In the genomic region with DNA sequence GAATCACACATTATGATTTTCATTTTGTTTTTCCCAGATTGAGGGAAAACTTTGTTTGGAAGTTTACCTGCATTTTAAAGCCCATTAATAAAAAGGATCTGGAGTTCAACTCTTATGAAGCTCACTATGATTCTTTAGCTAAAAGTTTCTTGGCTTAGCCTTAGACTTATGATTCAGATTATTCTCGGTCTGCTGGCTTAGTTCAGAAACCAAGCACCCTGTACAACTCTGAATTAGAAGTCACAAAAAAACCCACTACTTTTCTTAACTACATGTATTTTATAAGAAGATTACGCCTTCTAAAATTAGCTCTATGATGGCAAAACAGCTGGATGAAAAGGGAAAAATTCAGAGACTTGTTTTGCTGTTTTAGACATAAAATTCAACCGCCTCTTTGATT, we compare ENCODE assay signal across 18 cellular contexts. TPM values are rescaled to one million over a fixed set of nuclear protein-coding genes. Genes with fewer than 3 reads are reported as not detected.
A peak's percentile ranks its signal among the peaks of the same experiment; 100 is the strongest.
DNase-seq lines count a peak whose midpoint lies in the region; ATAC-seq and TF ChIP-seq lines count a peak whose summit lies in the region.
"Had no signal": no experiment of that assay in that cellular context is flagged by ENCODE, and none has a peak within 500 bp of the region (broad histone marks: within the 10 kb centered on the region; RNA-seq: fewer than 3 reads in every experiment).

No MANE protein-coding gene starts in this region.

- POLR2A ChIA-PET in CD4-positive, alpha-beta T cell (lab: Charles Lee) = interaction anchor here (0.6 to 4.2 kb wide), 7 partner anchors 9 to 604 kb away, joined by 3 to 31 read pairs (median 4); a partner anchor contains a TSS
- POLR2A ChIA-PET in activated naive CD8-positive, alpha-beta T cell treated with anti-CD3 and anti-CD28 coated beads, Interleukin-2, amount 10 ng/mL, durations not matched to agents 7 days and 5 days (lab: Charles Lee) = interaction anchor here (0.7 to 5.0 kb wide), 5 partner anchors 11 to 163 kb away, joined by 4 to 59 read pairs (median 7); a partner anchor contains a TSS

- peaks cover 37% of the 10 kb centered on the region for H3K4me1 Mint-ChIP-seq in CD4-positive, alpha-beta T cell (ENCODE audit: low read depth)
- H3K4me1 Mint-ChIP-seq in IgD-negative memory B cell = peaks cover 32 to 39% (median 37%) of the 10 kb centered on the region in 3 donors
- H3K4me1 Mint-ChIP-seq in activated naive CD8-positive, alpha-beta T cell treated with anti-CD3 and anti-CD28 coated beads, Interleukin-2, amount 10 ng/mL, durations not matched to agents 7 days and 5 days = peaks cover 19% of the 10 kb centered on the region
- H3K4me1 Mint-ChIP-seq in natural killer cell treated with Interleukin-12 subunit alpha and Interleukin-12 subunit beta and Interleukin-15 and Interleukin-18, amount 100 ng/mL, for 72 hours (ENCODE audit: low read depth in 2 of 2) = peaks cover 38 to 41% of the 10 kb centered on the region in 2 donors
- H3K4me1 Mint-ChIP-seq: neural crest cell had no signal

- intact Hi-C loops in CD4-positive, alpha-beta T cell (cut with DNase I, micrococcal nuclease) = no loop called here

- H3K27me3 Mint-ChIP-seq in CD4-positive, alpha-beta T cell = no peaks in the 10 kb centered on the region
- H3K27me3 Mint-ChIP-seq in IgD-negative memory B cell = no peaks in the 10 kb centered on the region
- no peaks in the 10 kb centered on the region for H3K27me3 Mint-ChIP-seq in activated naive CD8-positive, alpha-beta T cell treated with anti-CD3 and anti-CD28 coated beads, Interleukin-2, amount 10 ng/mL, durations not matched to agents 7 days and 5 days
- H3K27me3 Mint-ChIP-seq in natural killer cell treated with Interleukin-12 subunit alpha and Interleukin-12 subunit beta and Interleukin-15 and Interleukin-18, amount 100 ng/mL, for 72 hours = no peaks in the 10 kb centered on the region
- H3K27me3 Mint-ChIP-seq: activated CD4-positive, alpha-beta memory T cell treated with anti-CD3 and anti-CD28 coated beads for 36 hours had no signal

- CTCF ChIA-PET in CD4-positive, alpha-beta T cell (lab: Charles Lee) = interaction anchor here (1.5 kb wide), 1 partner anchor 15 kb away, joined by 4 read pairs; no protein-coding TSS in a partner anchor

- peak overlapping the region; percentile 15 for H3K4me3 Mint-ChIP-seq in CD4-positive, alpha-beta T cell
- H3K4me3 Mint-ChIP-seq in IgD-negative memory B cell = peak overlapping the region; percentile 44 to 58 (median 52)
- H3K4me3 Mint-ChIP-seq in activated naive CD8-positive, alpha-beta T cell treated with anti-CD3 and anti-CD28 coated beads, Interleukin-2, amount 10 ng/mL, durations not matched to agents 7 days and 5 days = peak overlapping the region; percentile 29
- peak overlapping the region; percentile 83 for H3K4me3 Mint-ChIP-seq in natural killer cell treated with Interleukin-12 subunit alpha and Interleukin-12 subunit beta and Interleukin-15 and Interleukin-18, amount 100 ng/mL, for 72 hours
- H3K4me3 Mint-ChIP-seq: activated CD4-positive, alpha-beta memory T cell treated with anti-CD3 and anti-CD28 coated beads for 36 hours; neural crest cell had no signal

- no peaks in the 10 kb centered on the region for H3K9me3 ChIP-seq in CD4-positive, alpha-beta T cell (ENCODE audit: control insufficient read depth, low read length)
- H3K9me3 ChIP-seq: Caco-2, upper lobe of left lung had no signal

- TF ChIP-seq CTCF in CD4-positive, alpha-beta T cell (IDR thresholded peaks at IDR 0.05) = no peak

- H3K27ac Mint-ChIP-seq in CD4-positive, alpha-beta T cell = peak overlapping the region; percentile 54
- peak overlapping the region in 2 of 3 donors; percentile 87 to 93 for H3K27ac Mint-ChIP-seq in IgD-negative memory B cell
- peak overlapping the region; percentile 25 for H3K27ac Mint-ChIP-seq in activated naive CD8-positive, alpha-beta T cell treated with anti-CD3 and anti-CD28 coated beads, Interleukin-2, amount 10 ng/mL, durations not matched to agents 7 days and 5 days
- H3K27ac Mint-ChIP-seq in natural killer cell treated with Interleukin-12 subunit alpha and Interleukin-12 subunit beta and Interleukin-15 and Interleukin-18, amount 100 ng/mL, for 72 hours = peak overlapping the region; percentile 94 to 96
- H3K27ac Mint-ChIP-seq: activated CD4-positive, alpha-beta memory T cell treated with anti-CD3 and anti-CD28 coated beads for 36 hours had no signal

- H3K9me3 Mint-ChIP-seq in CD4-positive, alpha-beta T cell = no peaks in the 10 kb centered on the region
- no peaks in the 10 kb centered on the region for H3K9me3 Mint-ChIP-seq in IgD-negative memory B cell
- H3K9me3 Mint-ChIP-seq in activated naive CD8-positive, alpha-beta T cell treated with anti-CD3 and anti-CD28 coated beads, Interleukin-2, amount 10 ng/mL, durations not matched to agents 7 days and 5 days = no peaks in the 10 kb centered on the region
- no peaks in the 10 kb centered on the region for H3K9me3 Mint-ChIP-seq in natural killer cell treated with Interleukin-12 subunit alpha and Interleukin-12 subunit beta and Interleukin-15 and Interleukin-18, amount 100 ng/mL, for 72 hours
- H3K9me3 Mint-ChIP-seq: neural crest cell had no signal

- DNase-seq in CD4-positive, alpha-beta T cell = no peak
- DNase-seq in activated naive CD8-positive, alpha-beta T cell treated with anti-CD3 and anti-CD28 coated beads, Interleukin-2, amount 10 ng/mL, durations not matched to agents 7 days and 5 days = no peak
- no peak for DNase-seq in natural killer cell treated with Interleukin-12 subunit alpha and Interleukin-12 subunit beta and Interleukin-15 and Interleukin-18, amount 100 ng/mL, for 72 hours (ENCODE audit: low spot score)
- DNase-seq in stimulated activated naive CD4-positive, alpha-beta T cell treated with Interleukin-2 at 50 U/mL for 16 hours (lab: John Stamatoyannopoulos, UW) = no peak
- DNase-seq in activated CD4-positive, alpha-beta T cell treated with anti-CD3 and anti-CD28 coated beads, Interleukin-2, amount 50 U/mL, for 48 hours = no peak
- no peak for DNase-seq in 8988T
- DNase-seq in GOT3 (lab: John Stamatoyannopoulos, UW) = no peak
- DNase-seq: activated CD4-positive, alpha-beta memory T cell treated with anti-CD3 and anti-CD28 coated beads for 36 hours; Caco-2; heart right ventricle; left lung; midbrain; NCI-H1105 treated with DMSO at 0.1 percent for 48 hours; stimulated activated CD4-positive, alpha-beta T cell treated with anti-CD3 and anti-CD28 coated beads, Interleukin-2, amount 100 ng/mL, for 48 hours; upper lobe of left lung; WERI-Rb-1 had no signal

- no peaks in the 10 kb centered on the region for H3K36me3 Mint-ChIP-seq in CD4-positive, alpha-beta T cell (ENCODE audit: low read depth)
- peaks cover 3% of the 10 kb centered on the region for H3K36me3 Mint-ChIP-seq in IgD-negative memory B cell
- H3K36me3 Mint-ChIP-seq in activated naive CD8-positive, alpha-beta T cell treated with anti-CD3 and anti-CD28 coated beads, Interleukin-2, amount 10 ng/mL, durations not matched to agents 7 days and 5 days = peaks cover 5% of the 10 kb centered on the region
- H3K36me3 Mint-ChIP-seq in natural killer cell treated with Interleukin-12 subunit alpha and Interleukin-12 subunit beta and Interleukin-15 and Interleukin-18, amount 100 ng/mL, for 72 hours = no peaks in the 10 kb centered on the region
- H3K36me3 Mint-ChIP-seq: activated CD4-positive, alpha-beta memory T cell treated with anti-CD3 and anti-CD28 coated beads for 36 hours had no signal

- no peak overlapping the region for H3K27ac ChIP-seq in CD4-positive, alpha-beta T cell (ENCODE audit: low read depth, low read length)
- H3K27ac ChIP-seq: left lung, upper lobe of left lung, WERI-Rb-1 had no signal

- no peaks in the 10 kb centered on the region for H3K27me3 ChIP-seq in CD4-positive, alpha-beta T cell (ENCODE audit: control insufficient read depth, insufficient read depth, low read length)
- H3K27me3 ChIP-seq: heart right ventricle, left lung, upper lobe of left lung had no signal

- no peak for ATAC-seq in CD4-positive, alpha-beta T cell (ENCODE audit: poor library complexity)
- ATAC-seq in activated naive CD8-positive, alpha-beta T cell treated with anti-CD3 and anti-CD28 coated beads, Interleukin-2, amount 10 ng/mL, durations not matched to agents 7 days and 5 days (ENCODE audit: low read depth) = no peak
- no peak for ATAC-seq in natural killer cell treated with Interleukin-12 subunit alpha and Interleukin-12 subunit beta and Interleukin-15 and Interleukin-18, amount 100 ng/mL, for 72 hours
- ATAC-seq: heart right ventricle, left lung had no signal

RNA-seq across cellular contexts. Expression of a gene that starts 14.3 kb away (rescaled TPM):
- total RNA-seq in CD4-positive, alpha-beta T cell = 10 to 100 TPM; 64.1 to 69.6 TPM
- 24.7 TPM for polyA plus RNA-seq in IgD-negative memory B cell
- 10 to 100 TPM; 50.4 to 56.7 TPM for total RNA-seq in activated naive CD8-positive, alpha-beta T cell treated with anti-CD3 and anti-CD28 coated beads, Interleukin-2, amount 10 ng/mL, durations not matched to agents 7 days and 5 days
- total RNA-seq in natural killer cell treated with Interleukin-12 subunit alpha and Interleukin-12 subunit beta and Interleukin-15 and Interleukin-18, amount 100 ng/mL, for 72 hours = 100 to 1,000 TPM; 114 to 121 TPM

Comparison
In these comparisons a context has a peak if more than half of its experiments do, and no peak if none do; other contexts are left out.
1. H3K27ac Mint-ChIP-seq: peak in every context shown above with its lines; median percentile 95 in natural killer cell treated with Interleukin-12 subunit alpha and Interleukin-12 subunit beta and Interleukin-15 and Interleukin-18, amount 100 ng/mL, for 72 hours; 90 in IgD-negative memory B cell; 54 in CD4-positive, alpha-beta T cell; 25 in activated naive CD8-positive, alpha-beta T cell treated with anti-CD3 and anti-CD28 coated beads, Interleukin-2, amount 10 ng/mL, durations not matched to agents 7 days and 5 days.
2. H3K4me3 Mint-ChIP-seq: peak in every context shown above with its lines; median percentile 83 in natural killer cell treated with Interleukin-12 subunit alpha and Interleukin-12 subunit beta and Interleukin-15 and Interleukin-18, amount 100 ng/mL, for 72 hours; 52 in IgD-negative memory B cell; 29 in activated naive CD8-positive, alpha-beta T cell treated with anti-CD3 and anti-CD28 coated beads, Interleukin-2, amount 10 ng/mL, durations not matched to agents 7 days and 5 days; 15 in CD4-positive, alpha-beta T cell.